Comparison of ENCODE assay signal across 7 cellular contexts in genomic region chr19:45994989-45995714, GRCh38.
DNase-seq lines count a peak whose midpoint lies in the region; ATAC-seq and TF ChIP-seq lines count a peak whose summit lies in the region.

TSS of gene CCDC61 (plus strand) at chr19:45995467. CDS start at chr19:46003019, 7,552 bp downstream.

- peaks cover 19% of the 10 kb centered on the region for H3K4me1 Mint-ChIP-seq in T-helper 2 cell treated with Interferon-gamma antibody and Interleukin-4, amounts not matched to agents 5 μg/mL and 100 μg/mL, for 36 hours (ENCODE audit: low read depth)

- peak; percentile 93 for ATAC-seq in GM18505 (IDR thresholded peaks at IDR 0.05; ENCODE audit: unreplicated experiment)
- peak; percentile 98 for ATAC-seq in HG02970 (IDR thresholded peaks at IDR 0.05; ENCODE audit: low FRiP score, unreplicated experiment)

- peaks cover 10% of the 10 kb centered on the region for H3K36me3 Mint-ChIP-seq in T-helper 2 cell treated with Interferon-gamma antibody and Interleukin-4, amounts not matched to agents 5 μg/mL and 100 μg/mL, for 36 hours (ENCODE audit: low read depth)

- no peak within 1 kb of the TSS for H3K4me3 Mint-ChIP-seq in T-helper 2 cell treated with Interferon-gamma antibody and Interleukin-4, amounts not matched to agents 5 μg/mL and 100 μg/mL, for 36 hours

- in situ Hi-C loops in astrocyte of the cerebellum (cut with HindIII; ENCODE audit: low sequenced_read_pairs), result no loop called here

- DNase-seq in NCI-H1930 (lab: John Stamatoyannopoulos, UW), result peak; percentile 100
- DNase-seq in T-helper 2 cell treated with Interferon-gamma antibody and Interleukin-4, amounts not matched to agents 5 μg/mL and 100 μg/mL, for 36 hours (ENCODE audit: low spot score), result peak; percentile 94
- peak; percentile 99 for DNase-seq in astrocyte of the cerebellum (ENCODE audit: low read depth)
- peak; percentile 98 to 100 for DNase-seq in hippocampal formation (lab: John Stamatoyannopoulos, UW)
- peak; percentile 100 for DNase-seq in retina

- peak; percentile 90 for TF ChIP-seq POLR2A in GM18505 (IDR thresholded peaks at IDR 0.05; ENCODE audit: borderline replicate concordance, extremely low read depth, insufficient read depth, insufficient read length)

- H3K4me3 ChIP-seq in astrocyte of the cerebellum (ENCODE audit: low read depth, low read length), result peak within 1 kb of the TSS; percentile 89

- no peaks in the 10 kb centered on the region for H3K9me3 Mint-ChIP-seq in T-helper 2 cell treated with Interferon-gamma antibody and Interleukin-4, amounts not matched to agents 5 μg/mL and 100 μg/mL, for 36 hours

- no peak within 1 kb of the TSS for H3K27ac Mint-ChIP-seq in T-helper 2 cell treated with Interferon-gamma antibody and Interleukin-4, amounts not matched to agents 5 μg/mL and 100 μg/mL, for 36 hours

- TF ChIP-seq CTCF in astrocyte of the cerebellum (IDR thresholded peaks at IDR 0.05; ENCODE audit: low read depth, low read length, missing control alignments), result no peak

- H3K27me3 Mint-ChIP-seq in T-helper 2 cell treated with Interferon-gamma antibody and Interleukin-4, amounts not matched to agents 5 μg/mL and 100 μg/mL, for 36 hours (ENCODE audit: low read depth), result peaks cover 9% of the 10 kb centered on the region

Comparison
In these comparisons a context has a peak if more than half of its experiments do, and no peak if none do; other contexts are left out.
1. Peak in every context shown above with its lines: DNase-seq, ATAC-seq and H3K4me3 ChIP-seq.